In genomic region chr1:92817986-92818764, GRCh38 we compare ENCODE assay signal across 7 cellular contexts. TPM values are rescaled to one million over a fixed set of nuclear protein-coding genes. Genes with fewer than 3 reads are reported as not detected.
DNase-seq lines count a peak whose midpoint lies in the region; ATAC-seq and TF ChIP-seq lines count a peak whose summit lies in the region.

No MANE protein-coding gene starts in this region.

- H3K4me1 ChIP-seq in lung (ENCODE audit: control insufficient read depth in 2 of 2, insufficient read depth in 2 of 2, low read length in 2 of 2), result no peaks in the 10 kb centered on the region

- ATAC-seq in GM18868 (IDR thresholded peaks at IDR 0.05; ENCODE audit: unreplicated experiment), result peak; percentile 70
- ATAC-seq in lung (ENCODE audit: insufficient read depth, low FRiP score), result no peak
- no peak for ATAC-seq in HG02571 (IDR thresholded peaks at IDR 0.05; ENCODE audit: unreplicated experiment)

- peak; percentile 80 for TF ChIP-seq CTCF in brain microvascular endothelial cell (IDR thresholded peaks at IDR 0.05; ENCODE audit: low read depth, low read length, missing control alignments)
- TF ChIP-seq CTCF in lung (IDR thresholded peaks at IDR 0.05; ENCODE audit: control extremely low read depth, extremely low read depth), result peak; percentile 43

- 95 to 98% methylated on average over 3 of the region's 3 CpGs for WGBS in lung, 2 donors

- H3K4me3 ChIP-seq in brain microvascular endothelial cell (ENCODE audit: low read depth, low read length), result no peak overlapping the region
- no peak overlapping the region for H3K4me3 ChIP-seq in lung

- DNase-seq in DMS53 (lab: John Stamatoyannopoulos, UW) (peak; percentile 75), KBM-7 (peak; percentile 43), brain microvascular endothelial cell (no peak), lung (ENCODE audit: low spot score) (no peak), activated gamma-delta T cell treated with Interleukin-2 at 50 U/mL for 16 hours (no peak)

- in situ Hi-C loops in KBM-7 (cut with MboI; ENCODE audit: low pct_unique_long_range_greater_than_20kb, low sequenced_read_pairs) (no loop called here), brain microvascular endothelial cell (cut with HindIII; ENCODE audit: low pct_ligation_motif_present, low sequenced_read_pairs) (no loop called here)

- H3K9me3 ChIP-seq in lung (ENCODE audit: control insufficient read depth in 2 of 2, insufficient read depth in 1 of 2, low read length in 1 of 2), result no peaks in the 10 kb centered on the region

- no peaks in the 10 kb centered on the region for H3K36me3 ChIP-seq in brain microvascular endothelial cell (replicated peaks)
- H3K36me3 ChIP-seq in lung (ENCODE audit: control insufficient read depth in 2 of 2, insufficient read depth in 2 of 2, low read length in 2 of 2), result no peaks in the 10 kb centered on the region

- H3K27me3 ChIP-seq in brain microvascular endothelial cell (replicated peaks), result no peaks in the 10 kb centered on the region
- no peaks in the 10 kb centered on the region for H3K27me3 ChIP-seq in lung (ENCODE audit: control insufficient read depth, insufficient read depth)

- H3K27ac ChIP-seq in brain microvascular endothelial cell (no peak overlapping the region), lung (ENCODE audit: low read depth in 1 of 2, low read length in 1 of 2) (no peak overlapping the region)

RNA-seq across cellular contexts. Expression of gene RPL5, which starts 13.7 kb away (rescaled TPM):
- total RNA-seq in lung, result 1,000 to 10,000 TPM in 1 of 2 donors, 100 to 1,000 TPM in 1; 669 to 1,661 TPM
- 1,000 to 10,000 TPM; 1,047 to 2,312 TPM for polyA plus RNA-seq in lung

RNA-seq across cellular contexts. Expression of gene EVI5, which starts 33.3 kb away (rescaled TPM):
- total RNA-seq in lung, result 10 to 100 TPM; 44.3 to 88.8 TPM
- polyA plus RNA-seq in lung, result 1 to 10 TPM; 4.9 to 5.8 TPM

Comparison
In these comparisons a context has a peak if more than half of its experiments do, and no peak if none do; other contexts are left out.
1. DNase-seq: peak in DMS53 (single experiment) and KBM-7 (single experiment); none in brain microvascular endothelial cell (single experiment), lung (single experiment) and activated gamma-delta T cell treated with Interleukin-2 at 50 U/mL for 16 hours (single experiment).